ENCODE assay signal across 21 cellular contexts in the genomic region with DNA sequence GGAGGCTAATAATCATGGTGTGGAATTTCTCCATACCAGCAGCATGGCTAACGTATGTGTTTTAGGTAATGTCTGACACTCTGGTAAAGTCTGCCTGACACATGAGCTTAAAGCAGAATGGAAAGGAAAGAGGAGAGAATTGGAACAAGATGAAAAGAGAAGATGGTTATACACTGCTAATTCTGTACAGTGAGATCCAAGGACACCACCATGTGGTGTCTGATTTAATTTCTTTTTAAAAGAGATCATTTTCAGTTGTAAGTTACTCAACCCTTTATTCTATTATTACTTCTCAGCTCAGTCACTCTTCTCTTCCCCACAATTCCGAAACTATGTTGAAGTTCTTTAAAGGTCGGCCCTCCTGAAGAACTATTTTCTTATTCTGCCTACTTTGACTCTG.
"Had no signal": no experiment of that assay in that cellular context is flagged by ENCODE, and none has a peak within 500 bp of the region (broad histone marks: within the 10 kb centered on the region; RNA-seq: fewer than 3 reads in every experiment).

No MANE protein-coding gene starts in this region.

- H3K27ac ChIP-seq: body of pancreas, neutrophil, pancreas, psoas muscle, right atrium auricular region, spleen, thoracic aorta, upper lobe of left lung had no signal

- DNase-seq: activated CD4-positive, alpha-beta memory T cell treated with anti-CD3 and anti-CD28 coated beads, Interleukin-2, amount 10 ng/mL, durations not matched to agents 7 days and 5 days; activated CD4-positive, alpha-beta T cell treated with anti-CD3 and anti-CD28 coated beads for 48 hours; activated effector memory CD4-positive, alpha-beta T cell treated with anti-CD3 and anti-CD28 coated beads, Interleukin-2, amount 50 U/mL, for 16 hours; activated naive CD4-positive, alpha-beta T cell treated with anti-CD3 and anti-CD28 coated beads, Interleukin-2, amount 50 U/mL, for 16 hours; activated naive CD8-positive, alpha-beta T cell treated with anti-CD3 and anti-CD28 coated beads, Interleukin-2, amount 50 U/mL, for 24 hours; activated T-cell treated with anti-CD3 and anti-CD28 coated beads, Interleukin-2, amount 50 U/mL, for 72 hours; body of pancreas; effector CD8-positive, alpha-beta T cell; left ventricle myocardium superior; midbrain; natural killer cell; pancreas; psoas muscle; spleen; stimulated activated CD4-positive, alpha-beta T cell treated with anti-CD3 and anti-CD28 coated beads, Interleukin-4, amount 100 ng/mL, for 1 hour; stimulated activated naive CD4-positive, alpha-beta T cell; T1000; upper lobe of left lung had no signal

- H3K4me1 ChIP-seq: body of pancreas, pancreas, psoas muscle, right atrium auricular region, spleen, upper lobe of left lung had no signal

- H3K4me3 ChIP-seq: body of pancreas, pancreas, psoas muscle, right atrium auricular region, spleen, thoracic aorta, upper lobe of left lung had no signal

- H3K27me3 ChIP-seq: body of pancreas, neutrophil, pancreas, right atrium auricular region, spleen, upper lobe of left lung had no signal

- H3K9me3 ChIP-seq: body of pancreas, neutrophil, pancreas, psoas muscle, right atrium auricular region, spleen, thoracic aorta, upper lobe of left lung had no signal
